In genomic region chr9:128818099-128818838, GRCh38 we compare ENCODE assay signal across 8 cellular contexts.
DNase-seq lines count a peak whose midpoint lies in the region; ATAC-seq and FAIRE-seq lines count a peak whose summit lies in the region.

Gene ENDOG, plus strand, starts transcription at chr9:128818500. Its CDS starts 185 bp downstream, at chr9:128818685.

- FAIRE-seq in islet of Langerhans (lab: Jason Lieb, UNC), result peak; percentile 60

- ATAC-seq in GM19025 (IDR thresholded peaks at IDR 0.05; ENCODE audit: low read depth, unreplicated experiment) (peak; percentile 88), HG03354 (IDR thresholded peaks at IDR 0.05; ENCODE audit: poor library complexity, severe bottlenecking, unreplicated experiment) (peak; percentile 90)
- peak; percentile 91 to 92 for ATAC-seq in activated CD4-positive, CD25-positive, alpha-beta regulatory T cell treated with anti-CD3 and anti-CD28 coated beads, Interleukin-2, amount 50 U/mL, for 24 hours

- peak; percentile 91 to 93 for DNase-seq in AML-193 (lab: John Stamatoyannopoulos, UW)
- DNase-seq in NCI-H446 treated with DMSO at 0.1 percent for 48 hours (lab: John Stamatoyannopoulos, UW), result peak; percentile 78
- DNase-seq in cerebellar cortex (ENCODE audit: low spot score), result peak; percentile 97
- DNase-seq in stimulated activated CD4-positive, alpha-beta T cell treated with anti-CD3 and anti-CD28 coated beads, Interleukin-12 subunit alpha, Interleukin-12 subunit beta, amount 100 ng/mL, for 4 hours, result peak; percentile 97

Comparison
In these comparisons a context has a peak if more than half of its experiments do, and no peak if none do; other contexts are left out.
1. Peak in every context shown above with its lines: DNase-seq and ATAC-seq.